ENCODE assay signal across 23 cellular contexts in genomic region chr11:70668204-70669202, GRCh38.
A peak's percentile ranks its signal among the peaks of the same experiment; 100 is the strongest.
DNase-seq lines count a peak whose midpoint lies in the region; ATAC-seq and TF ChIP-seq lines count a peak whose summit lies in the region.
"Had no signal": no experiment of that assay in that cellular context is flagged by ENCODE, and none has a peak within 500 bp of the region (broad histone marks: within the 10 kb centered on the region; RNA-seq: fewer than 3 reads in every experiment).

No MANE protein-coding gene starts in this region.

- H3K56ac ChIP-seq in IMR-90 (ENCODE audit: extremely low read depth, insufficient read depth, low read length), result no peak overlapping the region

- H3K14ac ChIP-seq in IMR-90 (replicated peaks; ENCODE audit: low read depth, low read length), result no peak overlapping the region

- dilution Hi-C loops in IMR-90 (cut with HindIII; ENCODE audit: low sequenced_read_pairs, unreplicated experiment), result no loop called here

- H3K4me1 Mint-ChIP-seq in progenitor cell of endocrine pancreas (ENCODE audit: low read depth), result no peaks in the 10 kb centered on the region
- H3K4me1 Mint-ChIP-seq: activated CD4-positive, alpha-beta T cell treated with anti-CD3 and anti-CD28 coated beads, Interleukin-2, amount 10 ng/mL, durations not matched to agents 24 days and 14 days; activated naive CD4-positive, alpha-beta T cell treated with anti-CD3 and anti-CD28 coated beads, Interleukin-2, amount 50 U/mL, for 24 hours; IgD-negative memory B cell had no signal

- no peak overlapping the region for H2BK20ac ChIP-seq in IMR-90 (ENCODE audit: low read depth, low read length)

- no peak overlapping the region for H3K18ac ChIP-seq in IMR-90 (ENCODE audit: low read depth, low read length)

- no peak overlapping the region for H3K4ac ChIP-seq in IMR-90 (ENCODE audit: low read depth, low read length)

- no peak overlapping the region for H3K4me3 Mint-ChIP-seq in progenitor cell of endocrine pancreas (ENCODE audit: low read depth)
- H3K4me3 Mint-ChIP-seq: activated CD4-positive, alpha-beta T cell treated with anti-CD3 and anti-CD28 coated beads, Interleukin-2, amount 10 ng/mL, durations not matched to agents 24 days and 14 days; activated naive CD4-positive, alpha-beta T cell treated with anti-CD3 and anti-CD28 coated beads, Interleukin-2, amount 50 U/mL, for 24 hours; HFFc6; IgD-negative memory B cell had no signal

- TF ChIP-seq RAD21 in IMR-90 (IDR thresholded peaks at IDR 0.05; ENCODE audit: low read length), result no peak

- no peaks in the 10 kb centered on the region for H3K79me1 ChIP-seq in IMR-90 (ENCODE audit: low read depth in 1 of 2, low read length in 2 of 2)

- no peaks in the 10 kb centered on the region for H3K9me3 Mint-ChIP-seq in progenitor cell of endocrine pancreas (ENCODE audit: low read depth)
- H3K9me3 Mint-ChIP-seq: activated CD4-positive, alpha-beta T cell treated with anti-CD3 and anti-CD28 coated beads, Interleukin-2, amount 10 ng/mL, durations not matched to agents 24 days and 14 days; activated naive CD4-positive, alpha-beta T cell treated with anti-CD3 and anti-CD28 coated beads, Interleukin-2, amount 50 U/mL, for 24 hours; IgD-negative memory B cell had no signal

- TF ChIP-seq CTCF in IMR-90 (conservative IDR thresholded peaks at IDR 0.05; ENCODE audit: low read depth, low read length) (no peak), progenitor cell of endocrine pancreas (IDR thresholded peaks at IDR 0.05; ENCODE audit: unreplicated experiment) (no peak), ovary (IDR thresholded peaks at IDR 0.05) (no peak)

- H2AFZ ChIP-seq in IMR-90 (replicated peaks; ENCODE audit: low read length, poor library complexity), result no peak overlapping the region

- TF ChIP-seq EP300 in ovary (IDR thresholded peaks at IDR 0.05), result no peak

- H3K27ac ChIP-seq in IMR-90 (ENCODE audit: insufficient read depth, low read length) (no peak overlapping the region), ovary (no peak overlapping the region)
- H3K27ac ChIP-seq: epithelial cell of prostate, neutrophil, thyroid gland had no signal

- peaks cover 5% of the 10 kb centered on the region for H3K27me3 Mint-ChIP-seq in progenitor cell of endocrine pancreas
- H3K27me3 Mint-ChIP-seq: activated CD4-positive, alpha-beta T cell treated with anti-CD3 and anti-CD28 coated beads, Interleukin-2, amount 10 ng/mL, durations not matched to agents 24 days and 14 days had no signal

- H2AK9ac ChIP-seq in IMR-90 (replicated peaks; ENCODE audit: low read depth, low read length, poor library complexity), result no peak overlapping the region

- POLR2A ChIA-PET in IMR-90 (lab: Charles Lee; ENCODE audit: unreplicated experiment), result no interaction called here

- no peak overlapping the region for H2BK120ac ChIP-seq in IMR-90 (ENCODE audit: low read depth, low read length)

- no TSS peak for BruUV-seq in IMR-90 (replicated peaks; lab: Mats Ljungman, UMichigan)

- peaks cover 5% of the 10 kb centered on the region for H3K36me3 Mint-ChIP-seq in progenitor cell of endocrine pancreas (ENCODE audit: insufficient read depth)
- H3K36me3 Mint-ChIP-seq: activated naive CD4-positive, alpha-beta T cell treated with anti-CD3 and anti-CD28 coated beads, Interleukin-2, amount 50 U/mL, for 24 hours; IgD-negative memory B cell had no signal

- intact Hi-C loops in IMR-90 (cut with micrococcal nuclease), result no loop called here
- intact Hi-C loops in ovary (cut with DNase I), result no loop called here

- no peak overlapping the region for H2BK5ac ChIP-seq in IMR-90 (ENCODE audit: low read depth, low read length, poor library complexity, severe bottlenecking)

- DNase-seq in IMR-90 (peak; percentile 38), SW480 (ENCODE audit: low spot score) (peak; percentile 90), fibroblast of peridontal ligament (ENCODE audit: extremely low read depth) (peak; percentile 18), progenitor cell of endocrine pancreas (ENCODE audit: low spot score, unreplicated experiment) (no peak), ovary (no peak)
- DNase-seq: activated CD4-positive, alpha-beta T cell treated with anti-CD3 and anti-CD28 coated beads, Interleukin-2, amount 10 ng/mL, durations not matched to agents 24 days and 14 days; anterior cingulate cortex; BE2C; DMS79; HFFc6; NCI-H146; SHP77; stimulated activated CD4-positive, alpha-beta T cell treated with anti-CD3 and anti-CD28 coated beads, Interleukin-4, amount 100 ng/mL, for 24 hours; stimulated activated naive CD8-positive, alpha-beta T cell treated with anti-CD3 and anti-CD28 coated beads, Interleukin-15, Interleukin-2, amounts not matched to agents 100 U/mL and 50 U/mL, for 24 hours; T-helper 1 cell; thyroid gland had no signal

- H3K36me3 ChIP-seq in IMR-90 (ENCODE audit: control insufficient read depth, insufficient read depth, low read length), result no peaks in the 10 kb centered on the region; the same call in 1 of the 2 replicates
- no peaks in the 10 kb centered on the region for H3K36me3 ChIP-seq in ovary
- H3K36me3 ChIP-seq: BE2C, neutrophil, thyroid gland had no signal

- H4K8ac ChIP-seq in IMR-90 (ENCODE audit: low read depth in 2 of 2, low read length in 2 of 2), result no peak overlapping the region

- 85% methylated on average over 7 of the region's 23 CpGs; no CpG with 5 or more reads in 1 of the 2 experiments for WGBS in IMR-90 (ENCODE audit: extremely low coverage in 2 of 2, insufficient read length in 1 of 2), 2 experiments
- WGBS in ovary, 3 donors, result 74 to 76% (median 75%) methylated on average over 22 to 23 of the region's 23 CpGs

- H3K4me1 ChIP-seq in IMR-90 (ENCODE audit: control insufficient read depth, insufficient read depth, low read length) (no peaks in the 10 kb centered on the region), ovary (ENCODE audit: insufficient read depth) (no peaks in the 10 kb centered on the region)
- H3K4me1 ChIP-seq: thyroid gland had no signal

- no peak overlapping the region for H4K91ac ChIP-seq in IMR-90 (ENCODE audit: insufficient read depth, low read depth, low read length)

- no peaks in the 10 kb centered on the region for H3K9me1 ChIP-seq in IMR-90 (ENCODE audit: insufficient read depth, low read length)

- TF ChIP-seq POLR2A in IMR-90 (IDR thresholded peaks at IDR 0.05; ENCODE audit: low read depth, low read length) (no peak), ovary (IDR thresholded peaks at IDR 0.05) (no peak)

- no peak overlapping the region for H3K4me3 ChIP-seq in IMR-90 (ENCODE audit: insufficient read depth, low read depth, low read length)
- H3K4me3 ChIP-seq in ovary, result no peak overlapping the region
- H3K4me3 ChIP-seq: lung, thyroid gland had no signal

- H4K5ac ChIP-seq in IMR-90 (ENCODE audit: low read depth, low read length), result no peak overlapping the region

- CTCF ChIA-PET in IMR-90 (lab: Yijun Ruan, JAX), result no interaction called here

- H3K27ac Mint-ChIP-seq in progenitor cell of endocrine pancreas, result peak overlapping the region; percentile 62
- H3K27ac Mint-ChIP-seq: activated CD4-positive, alpha-beta T cell treated with anti-CD3 and anti-CD28 coated beads, Interleukin-2, amount 10 ng/mL, durations not matched to agents 24 days and 14 days; activated naive CD4-positive, alpha-beta T cell treated with anti-CD3 and anti-CD28 coated beads, Interleukin-2, amount 50 U/mL, for 24 hours; HFFc6; IgD-negative memory B cell had no signal

- no peak overlapping the region for H2AK5ac ChIP-seq in IMR-90 (ENCODE audit: low read depth, low read length)

- H3K9ac ChIP-seq in IMR-90 (ENCODE audit: low read depth, low read length), result no peak overlapping the region

- H4K20me1 ChIP-seq in IMR-90 (ENCODE audit: insufficient read depth, low read length), result peaks cover 4% of the 10 kb centered on the region; the same call in 1 of the 2 replicates

- no peaks in the 10 kb centered on the region for H3K9me3 ChIP-seq in IMR-90 (ENCODE audit: control insufficient read depth, insufficient read depth, low read length)
- no peaks in the 10 kb centered on the region for H3K9me3 ChIP-seq in ovary
- H3K9me3 ChIP-seq: BE2C, neutrophil, thyroid gland had no signal

- H3K4me2 ChIP-seq in IMR-90 (ENCODE audit: low read depth, low read length), result no peak overlapping the region

- no peak overlapping the region for H3K23ac ChIP-seq in IMR-90 (ENCODE audit: low read depth, low read length)

- ATAC-seq in IMR-90 (ENCODE audit: low read depth) (peak; percentile 21; the same call in 1 of the 2 replicates), HG03571 (IDR thresholded peaks at IDR 0.05; ENCODE audit: unreplicated experiment) (no peak), HG03432 (IDR thresholded peaks at IDR 0.05; ENCODE audit: unreplicated experiment) (no peak)
- ATAC-seq: stimulated activated naive CD8-positive, alpha-beta T cell treated with anti-CD3 and anti-CD28 coated beads, Interleukin-15, Interleukin-2, amounts not matched to agents 100 U/mL and 50 U/mL, for 24 hours had no signal

- H3K27me3 ChIP-seq in IMR-90 (ENCODE audit: control insufficient read depth, insufficient read depth, low read length), result no peaks in the 10 kb centered on the region; the same call in 1 of the 2 replicates
- H3K27me3 ChIP-seq in ovary, result no peaks in the 10 kb centered on the region
- H3K27me3 ChIP-seq: BE2C, thyroid gland had no signal

- no peak overlapping the region for H2BK15ac ChIP-seq in IMR-90 (ENCODE audit: low read depth, low read length)

- in situ Hi-C loops in IMR-90 (cut with MboI; ENCODE audit: low sequenced_read_pairs), result no loop called here

TF ChIP-seq in IMR-90, 13 proteins besides CTCF, POLR2A, EP300 and RAD21 (continues in another document):
- no peak for TF ChIP-seq MXI1 (IDR thresholded peaks at IDR 0.05; ENCODE audit: borderline replicate concordance, low read depth, low read length)
- TF ChIP-seq CEBPB (IDR thresholded peaks at IDR 0.05; ENCODE audit: low read depth, low read length), result no peak
- TF ChIP-seq, protein P1, sequence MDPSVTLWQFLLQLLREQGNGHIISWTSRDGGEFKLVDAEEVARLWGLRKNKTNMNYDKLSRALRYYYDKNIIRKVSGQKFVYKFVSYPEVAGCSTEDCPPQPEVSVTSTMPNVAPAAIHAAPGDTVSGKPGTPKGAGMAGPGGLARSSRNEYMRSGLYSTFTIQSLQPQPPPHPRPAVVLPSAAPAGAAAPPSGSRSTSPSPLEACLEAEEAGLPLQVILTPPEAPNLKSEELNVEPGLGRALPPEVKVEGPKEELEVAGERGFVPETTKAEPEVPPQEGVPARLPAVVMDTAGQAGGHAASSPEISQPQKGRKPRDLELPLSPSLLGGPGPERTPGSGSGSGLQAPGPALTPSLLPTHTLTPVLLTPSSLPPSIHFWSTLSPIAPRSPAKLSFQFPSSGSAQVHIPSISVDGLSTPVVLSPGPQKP (IDR thresholded peaks at IDR 0.05; ENCODE audit: borderline replicate concordance, low read depth, low read length), result no peak
- no peak for TF ChIP-seq NFE2L2 (IDR thresholded peaks at IDR 0.05; ENCODE audit: low read depth, low read length)
- no peak for TF ChIP-seq CHD1 (IDR thresholded peaks at IDR 0.05; ENCODE audit: low read depth, low read length)
- TF ChIP-seq MAZ (IDR thresholded peaks at IDR 0.05; ENCODE audit: borderline replicate concordance, low read depth, low read length), result no peak
- TF ChIP-seq SMC3 (IDR thresholded peaks at IDR 0.05; ENCODE audit: low read depth, low read length), result no peak
- no peak for TF ChIP-seq BHLHE40 (IDR thresholded peaks at IDR 0.05; ENCODE audit: low read depth, low read length)
- TF ChIP-seq RCOR1 (IDR thresholded peaks at IDR 0.05; ENCODE audit: insufficient replicate concordance, low read length), result no peak

Comparison
In these comparisons a context has a peak if more than half of its experiments do, and no peak if none do; other contexts are left out.
1. DNase-seq: peak in IMR-90 (single experiment), SW480 (single experiment) and fibroblast of peridontal ligament (single experiment); none in progenitor cell of endocrine pancreas (single experiment) and ovary (0 of 5).